Comparison of ENCODE assay signal across 16 cellular contexts in the genomic region with DNA sequence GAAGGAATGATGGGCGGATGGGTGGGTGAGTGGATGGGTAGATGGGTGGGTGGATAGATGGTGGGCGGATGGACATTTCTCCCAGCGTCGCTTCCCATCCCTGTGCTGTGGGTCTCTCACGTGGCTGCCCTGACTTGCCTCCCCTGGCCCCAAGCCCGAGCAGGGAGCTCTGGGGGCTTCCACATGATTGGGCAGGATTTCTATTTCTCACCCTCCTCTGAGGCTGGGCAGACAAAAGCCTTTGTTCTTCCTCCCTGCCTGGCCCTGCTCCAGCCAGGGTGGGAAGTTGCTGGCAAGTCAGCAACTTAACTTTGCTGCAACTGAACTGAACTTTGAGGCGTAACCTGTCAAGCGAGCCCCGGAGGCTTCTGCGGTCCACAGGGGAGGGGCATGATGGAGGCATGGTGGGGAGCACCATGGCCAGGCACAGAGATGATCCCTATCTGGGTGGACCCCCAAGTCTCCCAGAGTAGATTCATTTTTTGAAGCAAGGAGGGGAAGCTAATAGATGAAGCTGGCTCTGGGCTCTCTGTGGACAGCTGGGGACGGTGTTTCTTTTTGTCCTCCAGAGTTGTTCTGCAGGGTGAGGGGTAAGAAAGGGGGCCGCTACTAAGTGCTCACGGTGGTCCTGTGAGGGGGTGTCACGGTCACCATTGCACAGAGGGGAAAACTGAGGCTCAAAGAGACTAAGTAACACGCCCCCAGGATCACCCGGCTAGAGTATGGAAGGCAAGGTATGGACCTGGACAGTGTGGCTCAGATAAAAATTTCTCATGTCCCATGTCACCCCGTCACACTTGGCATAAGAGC.
DNase-seq lines count a peak whose midpoint lies in the region; ATAC-seq, FAIRE-seq and TF ChIP-seq lines count a peak whose summit lies in the region.
"Had no signal": no experiment of that assay in that cellular context is flagged by ENCODE, and none has a peak within 500 bp of the region (broad histone marks: within the 10 kb centered on the region; RNA-seq: fewer than 3 reads in every experiment).

No MANE protein-coding gene starts in this region.

- peaks cover 7% of the 10 kb centered on the region; the same call in 1 of the 2 replicates for H3K23me2 ChIP-seq in H1 (ENCODE audit: low read depth, low read length)

- H3K36me3 ChIP-seq in BLaER1, result no peaks in the 10 kb centered on the region
- no peaks in the 10 kb centered on the region for H3K36me3 ChIP-seq in PC-9 (ENCODE audit: low read depth)
- H3K36me3 ChIP-seq in H1 (ENCODE audit: control insufficient read depth in 2 of 4, insufficient read depth in 4 of 4, low read length in 3 of 4), result no peaks in the 10 kb centered on the region
- H3K36me3 ChIP-seq in pancreas, result no peaks in the 10 kb centered on the region
- H3K36me3 ChIP-seq: ascending aorta, gastroesophageal sphincter had no signal

- H2BK12ac ChIP-seq in H1 (ENCODE audit: low read depth, low read length), result no peak overlapping the region

- no peak for TF ChIP-seq RAD21 in H1 (IDR thresholded peaks at IDR 0.05 in 1 of 2, conservative IDR thresholded peaks at IDR 0.05 in 1 of 2; ENCODE audit: low read depth in 2 of 2, low read length in 2 of 2)

- H3K14ac ChIP-seq in H1 (ENCODE audit: insufficient read length), result no peak overlapping the region

- TF ChIP-seq CTCF in PC-9 (conservative IDR thresholded peaks at IDR 0.05), result no peak
- TF ChIP-seq CTCF in H1 (IDR thresholded peaks at IDR 0.05; ENCODE audit: control extremely low read depth in 1 of 3, insufficient read depth in 1 of 3, low read depth in 1 of 3, low read length in 3 of 3), result no peak
- TF ChIP-seq CTCF in pancreas (IDR thresholded peaks at IDR 0.05), result no peak

- H2BK20ac ChIP-seq in H1 (ENCODE audit: low read length), result no peak overlapping the region

- TF ChIP-seq POLR2A in H1 (IDR thresholded peaks at IDR 0.05; ENCODE audit: control extremely low read depth in 1 of 2, low read depth in 2 of 2, low read length in 2 of 2), result no peak

- FAIRE-seq in H1 (lab: Jason Lieb, UNC), result no peak
- FAIRE-seq in pancreas (lab: Jason Lieb, UNC), result no peak

- H2BK15ac ChIP-seq in H1 (ENCODE audit: low read length), result no peak overlapping the region

- CTCF ChIA-PET in PC-9 (lab: Charles Lee), result no interaction called here
- CTCF ChIA-PET in H1 (lab: Charles Lee; ENCODE audit: partially characterized antibody), result interaction anchor here (0.7 to 1.0 kb wide), 2 partner anchors 8 to 13 kb away, joined by 3 read pairs; no protein-coding TSS in a partner anchor

- H2BK120ac ChIP-seq in H1 (replicated peaks; ENCODE audit: low read depth, low read length), result no peak overlapping the region

- H3K56ac ChIP-seq in H1 (replicated peaks; ENCODE audit: insufficient read length, low read depth, low read length), result no peak overlapping the region

- H4K91ac ChIP-seq in H1 (replicated peaks; ENCODE audit: insufficient read length, low read length), result no peak overlapping the region

- H3K27me3 ChIP-seq in BLaER1 (no peaks in the 10 kb centered on the region), PC-9 (ENCODE audit: insufficient read depth, low read depth) (no peaks in the 10 kb centered on the region), H1 (replicated peaks in 1 of 4; ENCODE audit: control insufficient read depth in 3 of 4, extremely low read depth in 1 of 4, insufficient read depth in 3 of 4, low read length in 3 of 4) (no peaks in the 10 kb centered on the region), pancreas (no peaks in the 10 kb centered on the region)
- H3K27me3 ChIP-seq: ascending aorta, gastroesophageal sphincter had no signal

- no peak overlapping the region for H2AFZ ChIP-seq in PC-9
- no peak overlapping the region for H2AFZ ChIP-seq in H1 (ENCODE audit: low read length)

- H3K9ac ChIP-seq in BLaER1, result no peak overlapping the region
- H3K9ac ChIP-seq in H1 (replicated peaks in 1 of 4; ENCODE audit: extremely low read depth in 1 of 4, low read depth in 3 of 4, low read length in 3 of 4), result no peak overlapping the region

- H3K4ac ChIP-seq in H1 (replicated peaks; ENCODE audit: insufficient read length, low read depth, low read length), result no peak overlapping the region

- H3K79me1 ChIP-seq in H1 (ENCODE audit: low read depth, low read length), result no peaks in the 10 kb centered on the region

- H4K5ac ChIP-seq in H1 (ENCODE audit: insufficient read length, low read depth, low read length), result no peak overlapping the region

- no peak overlapping the region for H2AK5ac ChIP-seq in H1 (ENCODE audit: low read depth, low read length)

- no peak overlapping the region; the same call in 1 of the 2 replicates for H2BK5ac ChIP-seq in H1 (ENCODE audit: low read depth, low read length)

- intact Hi-C loops in PC-9 (cut with micrococcal nuclease; ENCODE audit: unreplicated experiment), result loop anchor here (5.0 kb wide), 1 partner anchor 42 kb away; no protein-coding TSS in a partner anchor
- intact Hi-C loops in pancreas (cut with DNase I), result no loop called here

- H3K79me2 ChIP-seq in PC-9 (ENCODE audit: low read depth), result no peaks in the 10 kb centered on the region
- no peaks in the 10 kb centered on the region for H3K79me2 ChIP-seq in H1 (ENCODE audit: control insufficient read depth in 1 of 2, insufficient read depth in 2 of 2, low read length in 2 of 2)

- peaks cover 52% of the 10 kb centered on the region for H3F3A ChIP-seq in PC-9 (ENCODE audit: insufficient read depth, low read depth)

- no peak for TF ChIP-seq EP300 in H1 (IDR thresholded peaks at IDR 0.05; ENCODE audit: borderline replicate concordance in 1 of 2, low read depth in 2 of 2, low read length in 2 of 2)

- H3K9me2 ChIP-seq in PC-9 (ENCODE audit: insufficient read depth), result no peaks in the 10 kb centered on the region

- H3K9me3 ChIP-seq in BLaER1 (peaks cover 23% of the 10 kb centered on the region), PC-9 (ENCODE audit: insufficient read depth, low read depth) (no peaks in the 10 kb centered on the region), H1 (ENCODE audit: insufficient read depth in 2 of 2, low read depth in 1 of 2, low read length in 1 of 2) (no peaks in the 10 kb centered on the region), pancreas (no peaks in the 10 kb centered on the region)
- H3K9me3 ChIP-seq: ascending aorta, gastroesophageal sphincter had no signal

- DNase-seq in PC-9 (peak in 1 of 2 experiments; percentile 65), H1 (ENCODE audit: low read depth in 1 of 2, low spot score in 2 of 2) (no peak), pancreas (peak in 1 of 6 donors; percentile 46), NCI-H748 (lab: John Stamatoyannopoulos, UW; ENCODE audit: unreplicated experiment) (no peak)
- DNase-seq: activated CD4-positive, alpha-beta T cell treated with anti-CD3 and anti-CD28 coated beads for 36 hours; CD4-positive, alpha-beta T cell; DMS79 treated with DMSO at 0.1 percent for 48 hours; NCI-H187 treated with DMSO at 0.1 percent for 48 hours; T1000 had no signal

- H3K4me3 ChIP-seq in BLaER1, result no peak overlapping the region
- H3K4me3 ChIP-seq in PC-9, result no peak overlapping the region
- H3K4me3 ChIP-seq in H1 (ENCODE audit: extremely low read depth in 1 of 4, insufficient read depth in 2 of 4, low read depth in 3 of 4, low read length in 4 of 4), result no peak overlapping the region
- no peak overlapping the region for H3K4me3 ChIP-seq in pancreas
- H3K4me3 ChIP-seq: ascending aorta, gastroesophageal sphincter had no signal

- H4K20me1 ChIP-seq in BLaER1, result no peaks in the 10 kb centered on the region
- H4K20me1 ChIP-seq in PC-9 (ENCODE audit: insufficient read depth), result no peaks in the 10 kb centered on the region
- no peaks in the 10 kb centered on the region for H4K20me1 ChIP-seq in H1 (replicated peaks in 1 of 2; ENCODE audit: control insufficient read depth in 1 of 2, insufficient read depth in 2 of 2, low read length in 2 of 2)

- H3K18ac ChIP-seq in H1 (ENCODE audit: extremely low read depth, low read length), result no peak overlapping the region

- peak overlapping the region; percentile 9; the same call in 1 of the 2 replicates for H4K8ac ChIP-seq in H1 (ENCODE audit: extremely low read depth, insufficient read depth, low read length)

- ATAC-seq in pancreas (peak in 3 of 4 donors; percentile 27 to 34 (median 28)), HG03280 (IDR thresholded peaks at IDR 0.05; ENCODE audit: unreplicated experiment) (no peak), GM21528 (IDR thresholded peaks at IDR 0.05; ENCODE audit: low FRiP score, unreplicated experiment) (no peak), GM21723 (IDR thresholded peaks at IDR 0.05; ENCODE audit: unreplicated experiment) (no peak)
- ATAC-seq: activated CD4-positive, alpha-beta T cell treated with anti-CD3 and anti-CD28 coated beads for 36 hours; gastroesophageal sphincter had no signal

- peaks cover 9% of the 10 kb centered on the region for H3K4me1 ChIP-seq in BLaER1
- H3K4me1 ChIP-seq in PC-9 (replicated peaks; ENCODE audit: insufficient read depth), result peaks cover 60% of the 10 kb centered on the region
- peaks cover 0 to 2% (median 0%) of the 10 kb centered on the region in 4 experiments; a peak in 2 of 7 replicates for H3K4me1 ChIP-seq in H1 (replicated peaks in 1 of 4; ENCODE audit: control insufficient read depth in 3 of 4, insufficient read depth in 4 of 4, low read length in 3 of 4)
- peaks cover 8 to 11% (median 10%) of the 10 kb centered on the region in 3 donors for H3K4me1 ChIP-seq in pancreas
- H3K4me1 ChIP-seq: ascending aorta, gastroesophageal sphincter had no signal

- POLR2A ChIA-PET in PC-9 (lab: Charles Lee; ENCODE audit: unreplicated experiment), result interaction anchor here (0.6 kb wide), 1 partner anchor 56 kb away, joined by 4 read pairs; no protein-coding TSS in a partner anchor
- POLR2A ChIA-PET in H1 (lab: Charles Lee; ENCODE audit: partially characterized antibody), result no interaction called here

- H3K4me2 ChIP-seq in BLaER1, result peak overlapping the region; percentile 53
- peak overlapping the region; percentile 72 for H3K4me2 ChIP-seq in PC-9
- no peak overlapping the region for H3K4me2 ChIP-seq in H1 (ENCODE audit: insufficient read depth in 1 of 2, low read depth in 2 of 2, low read length in 2 of 2)

- no TSS peak for BruUV-seq in PC-9 (replicated peaks; lab: Mats Ljungman, UMichigan)

- H3K23ac ChIP-seq in H1 (ENCODE audit: insufficient read length), result no peak overlapping the region

- 86 to 100% methylated on average over 1 to 16 of the region's 17 CpGs for WGBS in H1 (ENCODE audit: extremely low coverage in 1 of 2, insufficient coverage in 1 of 2, insufficient read length in 1 of 2, insufficient replicate concordance in 2 of 2, low coverage in 1 of 2, low lambda C conversion rate in 2 of 2, missing lambda C conversion rate in 1 of 2), 2 experiments
- 63 to 71% methylated on average over 16 to 17 of the region's 17 CpGs for WGBS in pancreas, 2 donors

- no peak overlapping the region for H3K27ac ChIP-seq in BLaER1
- peak overlapping the region; percentile 92 for H3K27ac ChIP-seq in PC-9
- no peak overlapping the region for H3K27ac ChIP-seq in H1 (ENCODE audit: low read depth, low read length)
- no peak overlapping the region for H3K27ac ChIP-seq in pancreas
- H3K27ac ChIP-seq: ascending aorta, epithelial cell of prostate, gastroesophageal sphincter had no signal

TF ChIP-seq in H1, 55 proteins besides CTCF, POLR2A, EP300 and RAD21 (continues in another document):
- TF ChIP-seq BRCA1 (IDR thresholded peaks at IDR 0.05; ENCODE audit: low read depth, low read length) (no peak), POLR2AphosphoS5 (IDR thresholded peaks at IDR 0.05; ENCODE audit: low read depth, low read length) (no peak), RFX5 (IDR thresholded peaks at IDR 0.05; ENCODE audit: borderline replicate concordance, low read depth, low read length) (no peak), SIRT6 (IDR thresholded peaks at IDR 0.05; ENCODE audit: low read length) (no peak)

Comparison
In these comparisons a context has a peak if more than half of its experiments do, and no peak if none do; other contexts are left out.
1. H3K4me2 ChIP-seq: peak in BLaER1 (single experiment) and PC-9 (single experiment); none in H1 (0 of 2).
2. ATAC-seq: peak in pancreas (3 of 4); none in HG03280 (single experiment), GM21528 (single experiment) and GM21723 (single experiment).